26 cellular contexts compared by ENCODE assay signal in the genomic region with DNA sequence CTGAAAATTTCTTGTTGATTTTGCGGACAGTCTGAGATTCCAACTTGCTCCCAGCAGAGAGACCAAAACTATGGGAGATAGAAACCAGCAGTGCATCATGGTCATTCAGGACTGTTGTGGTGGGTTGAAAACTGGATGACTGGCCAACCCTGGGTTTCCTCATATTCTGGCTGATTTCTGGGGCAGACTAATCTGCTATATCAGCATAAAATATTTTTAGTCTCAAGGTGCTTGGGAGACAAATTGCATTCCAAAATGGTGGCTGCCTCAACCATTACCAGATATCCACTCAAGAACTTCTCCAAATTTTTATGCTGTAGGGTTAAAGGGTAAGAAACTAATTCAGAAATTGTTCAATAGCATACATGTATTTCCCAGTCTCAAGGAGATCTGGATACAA.
"Had no signal": no experiment of that assay in that cellular context is flagged by ENCODE, and none has a peak within 500 bp of the region (broad histone marks: within the 10 kb centered on the region; RNA-seq: fewer than 3 reads in every experiment).

No MANE protein-coding gene starts in this region.

- ATAC-seq: effector memory CD8-positive, alpha-beta T cell; esophagus mucosa; gastrocnemius medialis; heart right ventricle; left cardiac atrium; left lung; left ventricle myocardium superior; lower lobe of right lung; mucosa of descending colon had no signal

- DNase-seq: colonic mucosa; cortex of kidney; effector CD8-positive, alpha-beta T cell; effector memory CD8-positive, alpha-beta T cell; endodermal cell; erythroblast; esophagus squamous epithelium; foreskin fibroblast; foreskin melanocyte; gastrocnemius medialis; glutamatergic neuron; head of caudate nucleus; heart right ventricle; hippocampal formation; left cardiac atrium; left lung; left ventricle myocardium superior; lower lobe of right lung; mesenchymal stem cell; mucosa of descending colon; naive B cell had no signal

- H3K4me3 ChIP-seq: colonic mucosa, esophagus squamous epithelium, gastrocnemius medialis, heart right ventricle, left lung, lower lobe of right lung, mucosa of descending colon had no signal

- H3K27me3 ChIP-seq: colonic mucosa, esophagus squamous epithelium, gastrocnemius medialis, heart right ventricle, left lung had no signal

- FAIRE-seq: endometrium, islet of Langerhans, keratinocyte had no signal

- H3K36me3 ChIP-seq: colonic mucosa, esophagus squamous epithelium, gastrocnemius medialis, heart right ventricle, left lung, lower lobe of right lung had no signal

- H3K27ac ChIP-seq: colonic mucosa, epithelial cell of prostate, esophagus squamous epithelium, gastrocnemius medialis, heart right ventricle, left lung, lower lobe of right lung had no signal

- H3K4me1 ChIP-seq: colonic mucosa, esophagus squamous epithelium, gastrocnemius medialis, heart right ventricle, left lung, lower lobe of right lung had no signal

- H3K9me3 ChIP-seq: colonic mucosa, esophagus squamous epithelium, gastrocnemius medialis, lower lobe of right lung, mucosa of descending colon had no signal
